ENCODE assay signal across 1 cellular context in genomic region chr3:16332904-16333426, GRCh38.
TF ChIP-seq lines count a peak whose summit lies in the region.

No MANE protein-coding gene starts in this region.

TF ChIP-seq in IMR-90, 13 proteins besides CTCF, POLR2A, EP300 and RAD21:
- no peak for TF ChIP-seq RFX5 (IDR thresholded peaks at IDR 0.05; ENCODE audit: low read depth, low read length)
- no peak for TF ChIP-seq MAZ (IDR thresholded peaks at IDR 0.05; ENCODE audit: borderline replicate concordance, low read depth, low read length)
- no peak for TF ChIP-seq NFE2L2 (IDR thresholded peaks at IDR 0.05; ENCODE audit: low read depth, low read length)
- no peak for TF ChIP-seq ELK1 (IDR thresholded peaks at IDR 0.05; ENCODE audit: borderline replicate concordance, low read depth, low read length)
- no peak for TF ChIP-seq FOS (IDR thresholded peaks at IDR 0.05; ENCODE audit: low read depth, low read length)
- TF ChIP-seq SMC3 (IDR thresholded peaks at IDR 0.05; ENCODE audit: low read depth, low read length) = no peak
- TF ChIP-seq, protein P1, sequence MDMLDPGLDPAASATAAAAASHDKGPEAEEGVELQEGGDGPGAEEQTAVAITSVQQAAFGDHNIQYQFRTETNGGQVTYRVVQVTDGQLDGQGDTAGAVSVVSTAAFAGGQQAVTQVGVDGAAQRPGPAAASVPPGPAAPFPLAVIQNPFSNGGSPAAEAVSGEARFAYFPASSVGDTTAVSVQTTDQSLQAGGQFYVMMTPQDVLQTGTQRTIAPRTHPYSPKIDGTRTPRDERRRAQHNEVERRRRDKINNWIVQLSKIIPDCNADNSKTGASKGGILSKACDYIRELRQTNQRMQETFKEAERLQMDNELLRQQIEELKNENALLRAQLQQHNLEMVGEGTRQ (IDR thresholded peaks at IDR 0.05; ENCODE audit: low read depth, low read length) = no peak
- no peak for TF ChIP-seq MXI1 (IDR thresholded peaks at IDR 0.05; ENCODE audit: borderline replicate concordance, low read depth, low read length)
- no peak for TF ChIP-seq CHD1 (IDR thresholded peaks at IDR 0.05; ENCODE audit: low read depth, low read length)
